1 cellular context compared by ENCODE assay signal in the genomic region with DNA sequence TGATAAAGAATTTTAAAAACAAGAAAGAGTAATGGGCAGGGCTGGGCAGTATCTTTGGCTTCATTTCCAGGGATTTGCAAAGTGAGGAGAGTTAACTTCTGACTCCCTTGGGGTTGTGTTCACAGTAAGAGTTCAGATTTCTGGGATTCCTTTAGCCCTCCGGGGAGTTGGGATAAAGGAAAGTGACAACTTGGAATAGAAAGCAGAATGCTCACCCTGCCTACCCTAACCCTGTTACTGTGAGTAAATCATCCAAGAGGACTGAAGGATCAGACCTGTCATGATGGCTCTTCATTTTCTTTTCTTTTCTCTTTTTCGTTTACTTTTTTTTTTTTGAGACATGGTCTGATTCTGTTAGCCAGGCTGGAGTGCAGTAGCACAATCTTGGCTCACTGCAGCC.
TF ChIP-seq lines count a peak whose summit lies in the region.

No MANE protein-coding gene starts in this region.

TF ChIP-seq in WTC11, 78 proteins besides CTCF, POLR2A, EP300 and RAD21 (continued from another document):
- no peak for TF ChIP-seq FOXP1 (CRISPR knock-in tag; IDR thresholded peaks at IDR 0.05; ENCODE audit: borderline replicate concordance)
- no peak for TF ChIP-seq ZBTB21 (CRISPR knock-in tag; IDR thresholded peaks at IDR 0.05; ENCODE audit: borderline replicate concordance)
- TF ChIP-seq GTF2I (CRISPR knock-in tag; conservative IDR thresholded peaks at IDR 0.05) = no peak
- no peak for TF ChIP-seq FOXK1 (CRISPR knock-in tag; IDR thresholded peaks at IDR 0.05)
- TF ChIP-seq RORB (CRISPR knock-in tag; IDR thresholded peaks at IDR 0.05) = no peak
- TF ChIP-seq, protein P1, sequence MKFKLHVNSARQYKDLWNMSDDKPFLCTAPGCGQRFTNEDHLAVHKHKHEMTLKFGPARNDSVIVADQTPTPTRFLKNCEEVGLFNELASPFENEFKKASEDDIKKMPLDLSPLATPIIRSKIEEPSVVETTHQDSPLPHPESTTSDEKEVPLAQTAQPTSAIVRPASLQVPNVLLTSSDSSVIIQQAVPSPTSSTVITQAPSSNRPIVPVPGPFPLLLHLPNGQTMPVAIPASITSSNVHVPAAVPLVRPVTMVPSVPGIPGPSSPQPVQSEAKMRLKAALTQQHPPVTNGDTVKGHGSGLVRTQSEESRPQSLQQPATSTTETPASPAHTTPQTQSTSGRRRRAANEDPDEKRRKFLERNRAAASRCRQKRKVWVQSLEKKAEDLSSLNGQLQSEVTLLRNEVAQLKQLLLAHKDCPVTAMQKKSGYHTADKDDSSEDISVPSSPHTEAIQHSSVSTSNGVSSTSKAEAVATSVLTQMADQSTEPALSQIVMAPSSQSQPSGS (CRISPR knock-in tag; IDR thresholded peaks at IDR 0.05; ENCODE audit: borderline replicate concordance, low read depth) = no peak
- TF ChIP-seq ZNF121 (CRISPR knock-in tag; IDR thresholded peaks at IDR 0.05) = no peak
- no peak for TF ChIP-seq ESRRA (CRISPR knock-in tag; IDR thresholded peaks at IDR 0.05; ENCODE audit: borderline replicate concordance)
- TF ChIP-seq, protein P2, sequence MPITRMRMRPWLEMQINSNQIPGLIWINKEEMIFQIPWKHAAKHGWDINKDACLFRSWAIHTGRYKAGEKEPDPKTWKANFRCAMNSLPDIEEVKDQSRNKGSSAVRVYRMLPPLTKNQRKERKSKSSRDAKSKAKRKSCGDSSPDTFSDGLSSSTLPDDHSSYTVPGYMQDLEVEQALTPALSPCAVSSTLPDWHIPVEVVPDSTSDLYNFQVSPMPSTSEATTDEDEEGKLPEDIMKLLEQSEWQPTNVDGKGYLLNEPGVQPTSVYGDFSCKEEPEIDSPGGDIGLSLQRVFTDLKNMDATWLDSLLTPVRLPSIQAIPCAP (CRISPR knock-in tag; IDR thresholded peaks at IDR 0.05) = no peak
- TF ChIP-seq, protein P3, sequence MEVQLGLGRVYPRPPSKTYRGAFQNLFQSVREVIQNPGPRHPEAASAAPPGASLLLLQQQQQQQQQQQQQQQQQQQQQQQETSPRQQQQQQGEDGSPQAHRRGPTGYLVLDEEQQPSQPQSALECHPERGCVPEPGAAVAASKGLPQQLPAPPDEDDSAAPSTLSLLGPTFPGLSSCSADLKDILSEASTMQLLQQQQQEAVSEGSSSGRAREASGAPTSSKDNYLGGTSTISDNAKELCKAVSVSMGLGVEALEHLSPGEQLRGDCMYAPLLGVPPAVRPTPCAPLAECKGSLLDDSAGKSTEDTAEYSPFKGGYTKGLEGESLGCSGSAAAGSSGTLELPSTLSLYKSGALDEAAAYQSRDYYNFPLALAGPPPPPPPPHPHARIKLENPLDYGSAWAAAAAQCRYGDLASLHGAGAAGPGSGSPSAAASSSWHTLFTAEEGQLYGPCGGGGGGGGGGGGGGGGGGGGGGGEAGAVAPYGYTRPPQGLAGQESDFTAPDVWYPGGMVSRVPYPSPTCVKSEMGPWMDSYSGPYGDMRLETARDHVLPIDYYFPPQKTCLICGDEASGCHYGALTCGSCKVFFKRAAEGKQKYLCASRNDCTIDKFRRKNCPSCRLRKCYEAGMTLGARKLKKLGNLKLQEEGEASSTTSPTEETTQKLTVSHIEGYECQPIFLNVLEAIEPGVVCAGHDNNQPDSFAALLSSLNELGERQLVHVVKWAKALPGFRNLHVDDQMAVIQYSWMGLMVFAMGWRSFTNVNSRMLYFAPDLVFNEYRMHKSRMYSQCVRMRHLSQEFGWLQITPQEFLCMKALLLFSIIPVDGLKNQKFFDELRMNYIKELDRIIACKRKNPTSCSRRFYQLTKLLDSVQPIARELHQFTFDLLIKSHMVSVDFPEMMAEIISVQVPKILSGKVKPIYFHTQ (CRISPR knock-in tag; IDR thresholded peaks at IDR 0.05) = no peak
- no peak for TF ChIP-seq ZNF317 (CRISPR knock-in tag; IDR thresholded peaks at IDR 0.05; ENCODE audit: borderline replicate concordance, low read depth)
